In the genomic region with DNA sequence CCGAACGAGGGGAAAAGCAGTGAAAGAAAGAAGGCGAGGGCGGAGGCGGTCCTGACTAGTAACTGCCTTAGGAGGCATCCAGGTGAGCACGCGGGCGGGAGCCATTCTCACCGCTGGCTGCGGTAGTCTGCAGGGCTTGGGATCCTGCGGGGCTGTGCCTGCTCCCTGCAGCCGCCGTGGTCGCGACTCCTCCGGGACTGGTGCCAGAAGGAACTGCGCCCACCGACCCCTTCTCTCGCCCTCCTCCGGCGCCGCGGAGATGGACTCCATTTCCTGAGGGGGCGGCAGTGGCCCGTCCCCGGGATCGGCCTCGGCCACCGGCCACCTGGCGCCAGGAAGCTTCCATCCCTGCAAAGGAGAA, we compare ENCODE assay signal across 8 cellular contexts. TPM values are rescaled to one million over a fixed set of nuclear protein-coding genes. Genes with fewer than 3 reads are reported as not detected.
A peak's percentile ranks its signal among the peaks of the same experiment; 100 is the strongest.
DNase-seq lines count a peak whose midpoint lies in the region; ATAC-seq and TF ChIP-seq lines count a peak whose summit lies in the region.

No MANE protein-coding gene starts in this region.

- no peaks in the 10 kb centered on the region for H3K36me3 ChIP-seq in iPS DF 6.9 (ENCODE audit: control insufficient read depth, insufficient read depth, low read length)
- H3K36me3 ChIP-seq in skeletal muscle tissue (ENCODE audit: control insufficient read depth in 3 of 3, insufficient read depth in 3 of 3, low read length in 3 of 3): peaks cover 0 to 15% (median 9%) of the 10 kb centered on the region in 3 donors

- H3K27ac ChIP-seq in iPS DF 6.9 (ENCODE audit: low read length): no peak overlapping the region
- H3K27ac ChIP-seq in skeletal muscle tissue (ENCODE audit: low read depth, low read length): peak overlapping the region; percentile 73

- H3K4me3 ChIP-seq in AG09309 (ENCODE audit: control insufficient read depth, low read depth, low read length) (peak overlapping the region; percentile 68), iPS DF 6.9 (ENCODE audit: low read length) (peak overlapping the region; percentile 83), skeletal muscle tissue (ENCODE audit: low read length in 3 of 3) (peak overlapping the region; percentile 97 to 99 (median 99))

- no peak for TF ChIP-seq CTCF in AG09309 (IDR thresholded peaks at IDR 0.05; ENCODE audit: control insufficient read depth, insufficient read depth, low read depth, low read length, missing control alignments)

- H3K9ac ChIP-seq in skeletal muscle tissue (ENCODE audit: low read depth in 1 of 3, low read length in 3 of 3): peak overlapping the region; percentile 81 to 88 (median 86)

- ATAC-seq in GM19023 (IDR thresholded peaks at IDR 0.05; ENCODE audit: unreplicated experiment) (peak; percentile 20), HG03135 (IDR thresholded peaks at IDR 0.05; ENCODE audit: unreplicated experiment) (peak; percentile 28), SK-N-SH treated with all-trans-retinoic acid at 6 μM for 48 hours (peak; percentile 64)

- DNase-seq in AG09309 (ENCODE audit: low read depth) (no peak), anterior cingulate cortex (lab: John Stamatoyannopoulos, UW) (peak in 39 of 58 donors; percentile 3 to 59 (median 35)), iPS DF 6.9 (ENCODE audit: low read depth, low spot score) (no peak), epidermal melanocyte (ENCODE audit: insufficient read length, low spot score) (no peak)

- no peaks in the 10 kb centered on the region for H3K27me3 ChIP-seq in iPS DF 6.9 (ENCODE audit: control insufficient read depth, insufficient read depth, low read length)
- no peaks in the 10 kb centered on the region for H3K27me3 ChIP-seq in skeletal muscle tissue (ENCODE audit: control insufficient read depth in 3 of 3, insufficient read depth in 3 of 3, low read length in 3 of 3)

- H3K9me3 ChIP-seq in iPS DF 6.9 (ENCODE audit: control insufficient read depth, insufficient read depth, low read length) (no peaks in the 10 kb centered on the region), skeletal muscle tissue (ENCODE audit: control insufficient read depth in 3 of 3, low read length in 3 of 3) (no peaks in the 10 kb centered on the region)

- WGBS in iPS DF 6.9 (ENCODE audit: insufficient coverage, insufficient read length): no CpG with 5 or more reads among the region's 30 CpGs

- H3K4me1 ChIP-seq in iPS DF 6.9 (ENCODE audit: control insufficient read depth, insufficient read depth, low read length) (no peaks in the 10 kb centered on the region), skeletal muscle tissue (ENCODE audit: control insufficient read depth in 3 of 3, insufficient read depth in 3 of 3, low read length in 3 of 3) (peaks cover 6 to 16% (median 13%) of the 10 kb centered on the region in 3 donors)

TF ChIP-seq in SK-N-SH treated with all-trans-retinoic acid at 6 μM for 48 hours, 23 proteins besides CTCF, POLR2A, EP300 and RAD21:
- TF ChIP-seq TOX (CRISPR knock-in tag; IDR thresholded peaks at IDR 0.05; ENCODE audit: borderline replicate concordance) (no peak), ARNTL (CRISPR knock-in tag; IDR thresholded peaks at IDR 0.05; ENCODE audit: borderline replicate concordance, low read depth) (no peak), ZNF565 (CRISPR knock-in tag; conservative IDR thresholded peaks at IDR 0.05; ENCODE audit: low read depth) (no peak), PPARA (CRISPR knock-in tag; IDR thresholded peaks at IDR 0.05; ENCODE audit: borderline replicate concordance) (no peak), ZC3H10 (CRISPR knock-in tag; IDR thresholded peaks at IDR 0.05) (no peak), CSDC2 (CRISPR knock-in tag; IDR thresholded peaks at IDR 0.05) (no peak), TSHZ2 (CRISPR knock-in tag; IDR thresholded peaks at IDR 0.05) (no peak), ZNF8 (CRISPR knock-in tag; IDR thresholded peaks at IDR 0.05) (no peak), GLIS3 (CRISPR knock-in tag; IDR thresholded peaks at IDR 0.05) (no peak), ZFP3 (CRISPR knock-in tag; IDR thresholded peaks at IDR 0.05) (no peak), ESRRG (CRISPR knock-in tag; IDR thresholded peaks at IDR 0.05) (no peak)
- TF ChIP-seq, protein P1, sequence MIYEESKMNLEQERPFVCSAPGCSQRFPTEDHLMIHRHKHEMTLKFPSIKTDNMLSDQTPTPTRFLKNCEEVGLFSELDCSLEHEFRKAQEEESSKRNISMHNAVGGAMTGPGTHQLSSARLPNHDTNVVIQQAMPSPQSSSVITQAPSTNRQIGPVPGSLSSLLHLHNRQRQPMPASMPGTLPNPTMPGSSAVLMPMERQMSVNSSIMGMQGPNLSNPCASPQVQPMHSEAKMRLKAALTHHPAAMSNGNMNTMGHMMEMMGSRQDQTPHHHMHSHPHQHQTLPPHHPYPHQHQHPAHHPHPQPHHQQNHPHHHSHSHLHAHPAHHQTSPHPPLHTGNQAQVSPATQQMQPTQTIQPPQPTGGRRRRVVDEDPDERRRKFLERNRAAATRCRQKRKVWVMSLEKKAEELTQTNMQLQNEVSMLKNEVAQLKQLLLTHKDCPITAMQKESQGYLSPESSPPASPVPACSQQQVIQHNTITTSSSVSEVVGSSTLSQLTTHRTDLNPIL (CRISPR knock-in tag; IDR thresholded peaks at IDR 0.05; ENCODE audit: low read depth): no peak

RNA-seq across cellular contexts. Expression of gene NFXL1, which starts 0.5 kb away (rescaled TPM):
- total RNA-seq in skeletal muscle tissue: 7.8 TPM

Comparison
In these comparisons a context has a peak if more than half of its experiments do, and no peak if none do; other contexts are left out.
1. DNase-seq: peak in anterior cingulate cortex (39 of 58); none in AG09309 (single experiment), iPS DF 6.9 (single experiment) and epidermal melanocyte (single experiment).
2. Peak in every context shown above with its lines, with median percentiles within 50 percentile points of each other: H3K4me3 ChIP-seq and ATAC-seq.